Comparison of ENCODE assay signal across 9 cellular contexts in the genomic region with DNA sequence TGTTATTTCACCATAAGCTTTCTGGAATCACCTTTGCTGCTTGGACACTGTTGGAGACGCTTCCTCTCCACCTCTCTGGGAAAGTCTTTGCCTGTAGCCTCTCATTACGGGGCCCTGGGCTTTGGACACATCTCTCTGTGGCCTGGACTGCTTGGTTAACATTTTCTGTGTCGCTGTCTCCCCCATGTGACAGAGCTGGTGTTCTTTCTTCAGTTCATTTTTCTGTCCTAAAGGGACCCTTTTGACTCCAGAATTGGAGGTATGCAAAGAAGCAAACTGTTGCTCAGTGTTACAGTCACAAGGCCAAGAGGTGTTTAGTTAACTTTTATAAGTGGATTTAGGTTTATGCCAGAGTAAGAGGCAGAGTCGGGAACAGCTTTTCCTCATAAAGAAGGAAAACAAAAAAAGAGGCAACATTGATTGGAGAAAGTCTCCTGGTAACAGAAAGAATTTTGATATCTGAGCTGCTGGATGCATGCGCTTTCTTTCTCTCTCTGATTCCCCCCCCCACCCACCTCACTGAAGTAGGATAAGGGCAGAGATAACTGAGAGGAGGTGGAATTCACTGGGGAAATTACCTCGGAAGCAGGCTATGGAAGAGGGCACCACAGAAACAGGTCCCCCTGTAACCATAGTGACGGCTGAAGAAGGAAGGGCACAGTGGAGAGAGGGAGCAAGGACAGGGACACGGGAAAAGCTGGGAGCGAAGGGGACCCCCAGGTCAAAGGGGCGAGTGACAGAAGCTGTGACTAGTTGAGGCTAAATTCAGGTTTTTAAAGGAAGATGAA. TPM values are rescaled to one million over a fixed set of nuclear protein-coding genes. Genes with fewer than 3 reads are reported as not detected.
DNase-seq lines count a peak whose midpoint lies in the region; ATAC-seq and TF ChIP-seq lines count a peak whose summit lies in the region.
"Had no signal": no experiment of that assay in that cellular context is flagged by ENCODE, and none has a peak within 500 bp of the region (broad histone marks: within the 10 kb centered on the region; RNA-seq: fewer than 3 reads in every experiment).

No MANE protein-coding gene starts in this region.

- H3K27me3 ChIP-seq in HAP-1 (ENCODE audit: low read depth) (peaks cover 19% of the 10 kb centered on the region), WERI-Rb-1 (ENCODE audit: insufficient read depth, low read depth, severe bottlenecking) (no peaks in the 10 kb centered on the region), left lung (peaks cover 0 to 16% of the 10 kb centered on the region in 2 donors)
- H3K27me3 ChIP-seq: pancreas had no signal

- H3K36me3 ChIP-seq in HAP-1 (replicated peaks): no peaks in the 10 kb centered on the region
- no peaks in the 10 kb centered on the region for H3K36me3 ChIP-seq in WERI-Rb-1
- H3K36me3 ChIP-seq in left lung: no peaks in the 10 kb centered on the region
- H3K36me3 ChIP-seq: pancreas had no signal

- DNase-seq in AG08395 (ENCODE audit: low spot score) (peak; percentile 28), HAP-1 (ENCODE audit: low spot score in 2 of 2) (peak; percentile 35 to 51), WERI-Rb-1 (peak; percentile 69), left lobe of liver (ENCODE audit: low spot score) (no peak), NCI-H2081 (lab: John Stamatoyannopoulos, UW) (no peak), GDM1 (lab: John Stamatoyannopoulos, UW) (no peak), left lung (no peak)

- in situ Hi-C loops in HAP-1 (cut with MboI; ENCODE audit: low sequenced_read_pairs): no loop called here

- H3K27ac ChIP-seq in WERI-Rb-1 (no peak overlapping the region), left lung (no peak overlapping the region)
- H3K27ac ChIP-seq: pancreas had no signal

- H3K9me3 ChIP-seq in HAP-1 (no peaks in the 10 kb centered on the region), WERI-Rb-1 (ENCODE audit: severe bottlenecking) (no peaks in the 10 kb centered on the region), left lung (no peaks in the 10 kb centered on the region)
- H3K9me3 ChIP-seq: pancreas had no signal

- intact Hi-C loops in left lung (cut with DNase I): no loop called here

- H3K4me3 ChIP-seq in HAP-1 (no peak overlapping the region), WERI-Rb-1 (ENCODE audit: low read depth, low read length) (peak overlapping the region; percentile 15), left lung (no peak overlapping the region)
- H3K4me3 ChIP-seq: pancreas had no signal

- H3K4me1 ChIP-seq in HAP-1 (no peaks in the 10 kb centered on the region; the same call in 1 of the 2 replicates), left lung (no peaks in the 10 kb centered on the region)
- H3K4me1 ChIP-seq: pancreas had no signal

- ATAC-seq in left lobe of liver (peak; percentile 8), GM21619 (IDR thresholded peaks at IDR 0.05; ENCODE audit: unreplicated experiment) (no peak), left lung (no peak)

- TF ChIP-seq CTCF in WERI-Rb-1 (IDR thresholded peaks at IDR 0.05; ENCODE audit: low read depth, low read length) (peak; percentile 64), left lung (IDR thresholded peaks at IDR 0.05) (no peak)

RNA-seq across cellular contexts. Expression of gene LGI1, which starts 57.8 kb away (rescaled TPM):
- total RNA-seq in left lobe of liver: 0.75 TPM
- total RNA-seq in left lung: not detected
- total RNA-seq: pancreas had no signal

Comparison
In these comparisons a context has a peak if more than half of its experiments do, and no peak if none do; other contexts are left out.
1. DNase-seq: peak in AG08395 (single experiment), HAP-1 (2 of 2) and WERI-Rb-1 (single experiment); none in left lobe of liver (single experiment), NCI-H2081 (0 of 2), GDM1 (single experiment) and left lung (0 of 2).